Comparison of ENCODE assay signal across 2 cellular contexts in genomic region chr20:23754731-23755130, GRCh38.
TF ChIP-seq lines count a peak whose summit lies in the region.

No MANE protein-coding gene starts in this region.

TF ChIP-seq in A549, 52 proteins besides CTCF, POLR2A, EP300 and RAD21:
- TF ChIP-seq HEYL (CRISPR knock-in tag; IDR thresholded peaks at IDR 0.05), result no peak
- no peak for TF ChIP-seq RFX5 (IDR thresholded peaks at IDR 0.05)
- no peak for TF ChIP-seq HOXA7 (CRISPR knock-in tag; IDR thresholded peaks at IDR 0.05)
- no peak for TF ChIP-seq RNF2 (IDR thresholded peaks at IDR 0.05; ENCODE audit: borderline replicate concordance, low read depth)
- no peak for TF ChIP-seq EHF (CRISPR knock-in tag; IDR thresholded peaks at IDR 0.05)
- TF ChIP-seq FOSB (CRISPR knock-in tag; IDR thresholded peaks at IDR 0.05), result no peak
- TF ChIP-seq TP53 (CRISPR knock-in tag; IDR thresholded peaks at IDR 0.05), result no peak
- no peak for TF ChIP-seq HDAC2 (IDR thresholded peaks at IDR 0.05)
- no peak for TF ChIP-seq HMGXB4 (CRISPR knock-in tag; IDR thresholded peaks at IDR 0.05; ENCODE audit: borderline replicate concordance)
- TF ChIP-seq BCL3 (IDR thresholded peaks at IDR 0.05), result no peak
- no peak for TF ChIP-seq EHMT2 (IDR thresholded peaks at IDR 0.05; ENCODE audit: low read depth)
- TF ChIP-seq HES2 (IDR thresholded peaks at IDR 0.05), result no peak
- no peak for TF ChIP-seq POLR2AphosphoS2 (conservative IDR thresholded peaks at IDR 0.05; ENCODE audit: low read length)

TF ChIP-seq in endothelial cell of umbilical vein, 7 proteins besides CTCF, POLR2A, EP300 and RAD21:
- TF ChIP-seq POLR2AphosphoS5 (IDR thresholded peaks at IDR 0.05; ENCODE audit: insufficient read depth, low read depth, low read length), result no peak
- no peak for TF ChIP-seq MYC (IDR thresholded peaks at IDR 0.05; ENCODE audit: low read depth, low read length)
- TF ChIP-seq EZH2 (IDR thresholded peaks at IDR 0.05; ENCODE audit: borderline replicate concordance, low read depth, low read length, severe bottlenecking), result no peak
- no peak for TF ChIP-seq MAX (IDR thresholded peaks at IDR 0.05; ENCODE audit: insufficient read depth, insufficient read length)
- no peak for TF ChIP-seq GATA2 (IDR thresholded peaks at IDR 0.05; ENCODE audit: insufficient read depth, insufficient read length, low read depth, low read length)
- TF ChIP-seq FOS (IDR thresholded peaks at IDR 0.05; ENCODE audit: borderline replicate concordance, insufficient read depth, low read length), result no peak
- TF ChIP-seq JUN (IDR thresholded peaks at IDR 0.05; ENCODE audit: borderline replicate concordance, insufficient read depth, insufficient read length, low read depth), result no peak
TF ChIP-seq in endothelial cell of umbilical vein: peak in this region for 0.
